In genomic region chr6:41581381-41581991, GRCh38 we compare ENCODE assay signal across 11 cellular contexts. TPM values are rescaled to one million over a fixed set of nuclear protein-coding genes. Genes with fewer than 3 reads are reported as not detected.
DNase-seq lines count a peak whose midpoint lies in the region; ATAC-seq and TF ChIP-seq lines count a peak whose summit lies in the region.
"Had no signal": no experiment of that assay in that cellular context is flagged by ENCODE, and none has a peak within 500 bp of the region (broad histone marks: within the 10 kb centered on the region; RNA-seq: fewer than 3 reads in every experiment).

No MANE protein-coding gene starts in this region.

- H3K9me3 ChIP-seq in body of pancreas, result no peaks in the 10 kb centered on the region

- DNase-seq in A172 (ENCODE audit: low spot score) (peak; percentile 97), M059J (ENCODE audit: low read depth) (peak; percentile 100), body of pancreas (peak in 3 of 4 donors; percentile 27 to 78 (median 53)), iris pigment epithelial cell (ENCODE audit: low read depth) (peak; percentile 91), Kasumi-1 (lab: John Stamatoyannopoulos, UW) (no peak)
- DNase-seq in stimulated activated CD8-positive, alpha-beta memory T cell treated with anti-CD3 and anti-CD28 coated beads, Interleukin-4, amount 100 ng/mL, for 48 hours, result no peak
- DNase-seq: activated CD4-positive, alpha-beta memory T cell treated with anti-CD3 and anti-CD28 coated beads, Interleukin-2, amount 10 ng/mL, durations not matched to agents 7 days and 5 days; AML-193; effector CD8-positive, alpha-beta T cell had no signal

- peaks cover 75% of the 10 kb centered on the region for H3K4me1 ChIP-seq in body of pancreas

- no peak for TF ChIP-seq POLR2A in body of pancreas (IDR thresholded peaks at IDR 0.05)

- H3K27ac ChIP-seq in body of pancreas, result peak overlapping the region in 1 of 4 donors; percentile 30

- no peaks in the 10 kb centered on the region for H3K36me3 ChIP-seq in body of pancreas (replicated peaks in 1 of 2; ENCODE audit: insufficient read depth in 1 of 2, low read depth in 2 of 2)

- H3K27me3 ChIP-seq in body of pancreas, result no peaks in the 10 kb centered on the region

- intact Hi-C loops in body of pancreas (cut with DNase I), result no loop called here

- WGBS in body of pancreas, 2 donors, result 68 to 69% methylated on average over 4 to 12 of the region's 12 CpGs

- TF ChIP-seq CTCF in body of pancreas (IDR thresholded peaks at IDR 0.05), result no peak

- H3K4me3 ChIP-seq in body of pancreas, result no peak overlapping the region

- ATAC-seq in body of pancreas (no peak), HG03378 (IDR thresholded peaks at IDR 0.05; ENCODE audit: unreplicated experiment) (no peak), GM18909 (IDR thresholded peaks at IDR 0.05; ENCODE audit: poor library complexity, unreplicated experiment) (no peak)

RNA-seq across cellular contexts. Expression of gene FOXP4, which starts 35.3 kb away (rescaled TPM):
- 3.9 and 5.4 TPM in 2 replicates for total RNA-seq in A172 (2014; rRNA removed; shearing (Covaris generic))
- total RNA-seq in M059J (2014; rRNA removed; shearing (Covaris generic)), result 6.5 and 11.6 TPM in 2 replicates
- total RNA-seq in body of pancreas, result 10 to 100 TPM in 1 of 2 donors, 1 to 10 TPM in 1; 8.6 to 10.5 TPM

RNA-seq across cellular contexts. Expression of gene MDFI, which starts 56.8 kb away (rescaled TPM):
- not detected in 2 replicates for total RNA-seq in A172 (2014; rRNA removed; shearing (Covaris generic))
- 0.79 and 1.4 TPM in 2 replicates for total RNA-seq in M059J (2014; rRNA removed; shearing (Covaris generic))
- total RNA-seq in body of pancreas, result 1 to 10 TPM; 4.9 to 6.7 TPM
- total RNA-seq: activated CD4-positive, alpha-beta memory T cell treated with anti-CD3 and anti-CD28 coated beads, Interleukin-2, amount 10 ng/mL, durations not matched to agents 7 days and 5 days had no signal

Comparison
In these comparisons a context has a peak if more than half of its experiments do, and no peak if none do; other contexts are left out.
1. DNase-seq: peak in A172 (single experiment), M059J (single experiment), body of pancreas (3 of 4) and iris pigment epithelial cell (single experiment); none in Kasumi-1 (0 of 2) and stimulated activated CD8-positive, alpha-beta memory T cell treated with anti-CD3 and anti-CD28 coated beads, Interleukin-4, amount 100 ng/mL, for 48 hours (single experiment).